8 cellular contexts compared by ENCODE assay signal in the genomic region with DNA sequence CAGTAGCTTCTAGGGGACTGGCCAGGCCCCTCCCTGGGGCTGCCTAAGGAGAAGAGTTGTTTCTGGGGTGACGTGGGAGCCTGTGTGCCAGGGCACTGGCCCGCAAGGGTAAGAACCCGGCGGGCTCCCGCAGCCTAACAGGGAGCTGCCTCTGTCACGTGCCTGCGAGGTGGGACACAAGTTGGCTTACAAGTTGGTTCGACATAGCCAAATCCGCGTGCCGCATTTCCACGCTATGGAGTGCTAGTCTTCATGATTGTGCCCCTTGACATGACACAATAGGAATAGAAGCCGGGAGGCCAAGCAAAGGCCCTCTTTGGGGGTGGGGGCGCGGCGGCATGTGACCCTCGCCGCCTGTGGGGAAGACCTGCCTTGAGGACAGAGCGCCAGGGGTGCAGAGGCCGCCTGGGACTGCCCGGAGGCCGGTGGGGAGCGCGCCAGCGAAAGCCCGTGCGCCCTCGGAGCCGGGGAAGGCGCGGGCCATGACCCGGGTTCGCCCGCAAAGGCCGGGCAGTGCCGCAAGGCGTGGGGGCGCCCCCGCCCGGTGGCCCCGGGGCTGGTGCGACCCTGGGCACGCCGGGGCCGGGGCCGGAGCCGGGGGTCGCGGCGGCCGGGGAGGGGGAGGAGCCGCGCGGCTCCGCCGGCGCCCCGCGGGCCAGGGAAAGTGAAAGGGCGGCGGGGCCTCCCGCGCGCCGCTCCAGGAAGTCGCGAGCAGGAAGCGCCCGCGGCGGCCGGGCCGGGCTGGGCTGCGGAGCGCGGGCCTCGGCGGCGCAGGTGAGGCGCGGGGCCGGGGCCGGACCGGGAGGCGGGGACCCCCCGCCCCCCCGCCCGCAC. TPM values are rescaled to one million over a fixed set of nuclear protein-coding genes. Genes with fewer than 3 reads are reported as not detected.
DNase-seq lines count a peak whose midpoint lies in the region; ATAC-seq, FAIRE-seq and TF ChIP-seq lines count a peak whose summit lies in the region.

TSS of gene SLC37A1 (plus strand) at position 702 of the 834 bp plus-strand sequence. CDS start 4,603 bp downstream, outside the sequence.

- H3K36me3 Mint-ChIP-seq in astrocyte (ENCODE audit: low read depth, unreplicated experiment) = no peaks in the 10 kb centered on the region

- no peaks in the 10 kb centered on the region for H3F3A ChIP-seq in OCI-LY1 (ENCODE audit: insufficient read depth, low read length)

- H3K36me3 ChIP-seq in OCI-LY1 (ENCODE audit: insufficient read depth, low read length) (peaks cover 4% of the 10 kb centered on the region; the same call in 1 of the 2 replicates), astrocyte (ENCODE audit: insufficient read depth, low read length) (no peaks in the 10 kb centered on the region), skeletal muscle satellite cell (ENCODE audit: insufficient read depth, low read length) (no peaks in the 10 kb centered on the region)

- H3K4me2 ChIP-seq in OCI-LY1 (ENCODE audit: low read length) (peak within 1 kb of the TSS; percentile 98), astrocyte (ENCODE audit: low read length) (peak within 1 kb of the TSS; percentile 88), skeletal muscle satellite cell (ENCODE audit: low read length) (peak within 1 kb of the TSS; percentile 88)

- DNase-seq in astrocyte (ENCODE audit: low read depth) = no peak
- DNase-seq in cortex of kidney (lab: John Stamatoyannopoulos, UW) = no peak
- no peak for DNase-seq in pons (ENCODE audit: low spot score)

- peaks cover 26% of the 10 kb centered on the region for H3K4me1 Mint-ChIP-seq in astrocyte (ENCODE audit: low read depth, unreplicated experiment)

- H3K27me3 Mint-ChIP-seq in astrocyte (ENCODE audit: low read depth, unreplicated experiment) = peaks cover 9% of the 10 kb centered on the region

- peak within 1 kb of the TSS; percentile 61 for H3K27ac ChIP-seq in OCI-LY1 (ENCODE audit: low read depth, low read length, poor library complexity, severe bottlenecking)
- no peak within 1 kb of the TSS for H3K27ac ChIP-seq in astrocyte (ENCODE audit: low read depth, low read length)

- H3K79me2 ChIP-seq in OCI-LY1 (ENCODE audit: insufficient read depth, low read length) (no peaks in the 10 kb centered on the region), astrocyte (ENCODE audit: insufficient read depth, low read length) (no peaks in the 10 kb centered on the region)

- peak within 1 kb of the TSS; percentile 82 for H3K27ac Mint-ChIP-seq in astrocyte (ENCODE audit: unreplicated experiment)

- no peaks in the 10 kb centered on the region for H4K20me1 ChIP-seq in OCI-LY1 (ENCODE audit: insufficient read depth, low read length)
- no peaks in the 10 kb centered on the region for H4K20me1 ChIP-seq in astrocyte (ENCODE audit: insufficient read depth, low read length)

- ATAC-seq in GM21723 (IDR thresholded peaks at IDR 0.05; ENCODE audit: unreplicated experiment) = peak; percentile 53

- H3K4me1 ChIP-seq in OCI-LY1 (ENCODE audit: insufficient read depth, low read length, severe bottlenecking) = peaks cover 30% of the 10 kb centered on the region
- peaks cover 25% of the 10 kb centered on the region for H3K4me1 ChIP-seq in astrocyte (ENCODE audit: insufficient read depth, low read length)
- H3K4me1 ChIP-seq in skeletal muscle satellite cell (ENCODE audit: control insufficient read depth, insufficient read depth, low read length) = peaks cover 5% of the 10 kb centered on the region

- H2AFZ ChIP-seq in OCI-LY1 (ENCODE audit: low read length) (peak within 1 kb of the TSS; percentile 75; the same call in 1 of the 2 replicates), astrocyte (ENCODE audit: low read depth, low read length) (peak within 1 kb of the TSS; percentile 80)

- no peaks in the 10 kb centered on the region for H3K9me3 Mint-ChIP-seq in astrocyte (ENCODE audit: unreplicated experiment)

- no peaks in the 10 kb centered on the region for H3K9me2 ChIP-seq in OCI-LY1 (ENCODE audit: low read depth, low read length)

- peak within 1 kb of the TSS; percentile 91 for H3K9ac ChIP-seq in OCI-LY1 (ENCODE audit: low read length)
- H3K9ac ChIP-seq in astrocyte (ENCODE audit: low read length) = peak within 1 kb of the TSS; percentile 55
- peak within 1 kb of the TSS; percentile 62 for H3K9ac ChIP-seq in skeletal muscle satellite cell (ENCODE audit: low read depth, low read length)

- H3K27me3 ChIP-seq in OCI-LY1 (ENCODE audit: insufficient read depth, low read length) (no peaks in the 10 kb centered on the region), astrocyte (ENCODE audit: insufficient read depth, low read length) (no peaks in the 10 kb centered on the region), skeletal muscle satellite cell (ENCODE audit: control insufficient read depth, insufficient read depth, low read length) (peaks cover 27% of the 10 kb centered on the region)

- no peak for TF ChIP-seq CTCF in OCI-LY1 (IDR thresholded peaks at IDR 0.05; ENCODE audit: low read length)
- no peak for TF ChIP-seq CTCF in astrocyte (IDR thresholded peaks at IDR 0.05; ENCODE audit: insufficient read depth, low read depth, low read length)

- H3K4me3 Mint-ChIP-seq in astrocyte (ENCODE audit: unreplicated experiment) = peak within 1 kb of the TSS; percentile 85

- H3K4me3 ChIP-seq in GM08714 (ENCODE audit: low read length) (peak within 1 kb of the TSS; percentile 91), OCI-LY1 (ENCODE audit: low read depth, low read length, poor library complexity, severe bottlenecking) (peak within 1 kb of the TSS; percentile 96), astrocyte (ENCODE audit: insufficient read depth, low read depth, low read length) (peak within 1 kb of the TSS; percentile 63), iPS-11a (ENCODE audit: low read depth, low read length) (peak within 1 kb of the TSS; percentile 51), skeletal muscle satellite cell (ENCODE audit: low read length) (peak within 1 kb of the TSS; percentile 71)

- H3K9me3 ChIP-seq in OCI-LY1 (ENCODE audit: low read length) (no peaks in the 10 kb centered on the region), astrocyte (ENCODE audit: insufficient read depth, low read depth, low read length) (no peaks in the 10 kb centered on the region), skeletal muscle satellite cell (replicated peaks; ENCODE audit: low read length) (no peaks in the 10 kb centered on the region)

- FAIRE-seq in astrocyte (lab: Jason Lieb, UNC) = no peak

RNA-seq across cellular contexts. Expression of gene SLC37A1, which starts in this region (rescaled TPM):
- total RNA-seq in astrocyte = 5.8 and 6.9 TPM in 2 replicates
- 0.51 and 0.87 TPM in 2 replicates for total RNA-seq in skeletal muscle satellite cell (2012; rRNA removed)
